In genomic region chr11:44221992-44222391, GRCh38 we compare ENCODE assay signal across 25 cellular contexts.
"Had no signal": no experiment of that assay in that cellular context is flagged by ENCODE, and none has a peak within 500 bp of the region (broad histone marks: within the 10 kb centered on the region; RNA-seq: fewer than 3 reads in every experiment).

No MANE protein-coding gene starts in this region.

- H3K36me3 ChIP-seq: MG63, SJSA1 had no signal

- H3K9me3 ChIP-seq: MG63, SJSA1 had no signal

- H3K4me3 ChIP-seq: MG63, SJSA1 had no signal

- H3K27ac ChIP-seq: SJSA1 had no signal

- ATAC-seq: activated naive CD4-positive, alpha-beta T cell treated with anti-CD3 and anti-CD28 coated beads, Interleukin-2, amount 50 U/mL, for 72 hours; activated naive CD8-positive, alpha-beta T cell treated with anti-CD3 and anti-CD28 coated beads, Interleukin-2, amount 50 U/mL, for 24 hours; activated T-cell treated with anti-CD3 and anti-CD28 coated beads, Interleukin-2, amount 50 U/mL, for 4 hours; Panc1; Right ventricle myocardium inferior; T-helper 17 cell had no signal

- DNase-seq: activated B cell treated with CpG ODN at 0.5 μM for 24 hours; activated CD4-positive, alpha-beta memory T cell treated with anti-CD3 and anti-CD28 coated beads for 36 hours; activated CD4-positive, alpha-beta T cell treated with anti-CD3 and anti-CD28 coated beads for 1 hour; activated CD4-positive, alpha-beta T cell treated with anti-CD3 and anti-CD28 coated beads, Interleukin-2, amount 10 ng/mL, durations not matched to agents 7 days and 5 days; activated CD8-positive, alpha-beta memory T cell treated with anti-CD3 and anti-CD28 coated beads for 24 hours; activated effector memory CD4-positive, alpha-beta T cell treated with anti-CD3 and anti-CD28 coated beads, Interleukin-2, amount 50 U/mL, for 16 hours; activated naive CD4-positive, alpha-beta T cell treated with Interleukin-2 at 50 U/mL for 16 hours; activated naive CD8-positive, alpha-beta T cell treated with anti-CD3 and anti-CD28 coated beads, Interleukin-2, amount 50 U/mL, for 24 hours; activated T-cell treated with anti-CD3 and anti-CD28 coated beads, Interleukin-2, amount 50 U/mL, for 4 hours; amygdala; MG63; NCI-H1092; NCI-H1417; NCI-H1930; NCI-H226; NCI-H526; NCI-H774; OCI-M1; RPMI8226; T-helper 17 cell; T-helper 9 cell had no signal

- H3K27me3 ChIP-seq: MG63, SJSA1 had no signal
